ENCODE assay signal across 24 cellular contexts in the genomic region with DNA sequence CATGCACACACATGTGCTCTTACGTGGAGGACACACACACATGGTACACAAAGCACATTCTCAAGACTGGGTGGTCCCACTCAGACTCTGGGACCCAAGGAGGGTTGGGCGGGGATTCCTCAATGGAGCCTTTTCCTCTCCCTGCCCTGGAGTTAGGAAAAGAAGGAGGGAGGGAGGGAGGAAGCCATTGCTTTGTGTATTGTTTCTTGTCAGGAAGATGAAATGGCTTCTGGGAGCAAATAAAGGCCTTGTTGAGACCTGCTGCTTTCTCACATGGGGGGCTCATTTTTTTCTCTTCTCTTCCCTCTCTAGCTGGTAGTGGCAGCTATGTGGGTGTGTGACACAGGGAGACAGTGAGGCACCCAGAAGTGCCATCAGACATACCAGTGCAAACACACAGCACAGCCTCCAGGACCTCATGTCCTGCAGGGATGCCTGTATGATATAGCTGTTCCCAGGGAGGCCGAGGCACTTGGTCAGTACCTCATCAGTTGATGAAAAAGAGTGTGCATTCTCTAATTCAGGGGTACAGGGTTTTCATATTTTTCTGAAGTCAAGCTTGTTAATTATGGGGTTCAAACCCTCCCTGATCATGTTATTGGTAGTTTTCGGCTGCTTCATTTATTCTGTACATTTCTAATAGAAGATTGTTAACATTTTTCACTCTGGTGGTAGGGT. TPM values are rescaled to one million over a fixed set of nuclear protein-coding genes. Genes with fewer than 3 reads are reported as not detected.
A peak's percentile ranks its signal among the peaks of the same experiment; 100 is the strongest.
DNase-seq lines count a peak whose midpoint lies in the region; ATAC-seq, FAIRE-seq and TF ChIP-seq lines count a peak whose summit lies in the region.
"Had no signal": no experiment of that assay in that cellular context is flagged by ENCODE, and none has a peak within 500 bp of the region (broad histone marks: within the 10 kb centered on the region; RNA-seq: fewer than 3 reads in every experiment).

No MANE protein-coding gene starts in this region.

- H3K36me3 ChIP-seq in esophagus muscularis mucosa = peaks cover 2 to 10% (median 5%) of the 10 kb centered on the region in 4 donors
- H3K36me3 ChIP-seq in osteoblast (ENCODE audit: insufficient read depth, low read length) = no peaks in the 10 kb centered on the region
- H3K36me3 ChIP-seq: prostate gland had no signal

- no peak overlapping the region for H2AFZ ChIP-seq in osteoblast (ENCODE audit: low read length)

- peak overlapping the region; percentile 56 to 65 (median 61) for H3K4me3 ChIP-seq in esophagus muscularis mucosa
- no peak overlapping the region for H3K4me3 ChIP-seq in right cardiac atrium (ENCODE audit: low read length)
- no peak overlapping the region for H3K4me3 ChIP-seq in osteoblast (ENCODE audit: insufficient read depth, low read length)
- H3K4me3 ChIP-seq: GM12878, prostate gland, testis had no signal

- TF ChIP-seq CTCF in esophagus muscularis mucosa (IDR thresholded peaks at IDR 0.05) = no peak
- TF ChIP-seq CTCF in osteoblast (IDR thresholded peaks at IDR 0.05; ENCODE audit: extremely low read depth, low read depth, low read length) = no peak

- H3K27ac ChIP-seq in esophagus muscularis mucosa (replicated peaks in 1 of 4) (peak overlapping the region; percentile 84 to 90 (median 88)), right cardiac atrium (ENCODE audit: low read length) (peak overlapping the region; percentile 15), osteoblast (ENCODE audit: low read depth, low read length) (no peak overlapping the region)
- H3K27ac ChIP-seq: C4-2B, HL-60, prostate gland, testis had no signal

- no peaks in the 10 kb centered on the region for H3K79me2 ChIP-seq in osteoblast (ENCODE audit: insufficient read depth, low read length)

- H3K9me3 ChIP-seq in esophagus muscularis mucosa (no peaks in the 10 kb centered on the region), right cardiac atrium (ENCODE audit: control insufficient read depth, low read length) (no peaks in the 10 kb centered on the region), osteoblast (ENCODE audit: low read depth, low read length) (no peaks in the 10 kb centered on the region)
- H3K9me3 ChIP-seq: prostate gland, SK-N-SH, testis had no signal

- H4K20me1 ChIP-seq in osteoblast (ENCODE audit: insufficient read depth, low read length) = no peaks in the 10 kb centered on the region

- H3K4me2 ChIP-seq in osteoblast (ENCODE audit: insufficient read depth, low read length) = no peak overlapping the region
- H3K4me2 ChIP-seq: SK-N-SH had no signal

- DNase-seq in esophagus muscularis mucosa (ENCODE audit: extremely low spot score) = no peak
- peak; percentile 2 to 13 (median 11) for DNase-seq in right cardiac atrium
- DNase-seq in osteoblast (ENCODE audit: insufficient read length, low spot score, missing footprints) = peak; percentile 67
- DNase-seq in urothelium cell line (ENCODE audit: low spot score) = no peak
- DNase-seq in NCI-H774 (lab: John Stamatoyannopoulos, UW) = no peak
- no peak for DNase-seq in activated T-cell treated with anti-CD3 and anti-CD28 coated beads, Interleukin-2, amount 50 U/mL, for 1 hour
- DNase-seq in activated CD4-positive, alpha-beta T cell treated with anti-CD3 and anti-CD28 coated beads, Interleukin-2, amount 50 U/mL, for 4 hours = no peak
- DNase-seq: activated T-cell treated with anti-CD3 and anti-CD28 coated beads, Interleukin-2, amount 50 U/mL, for 24 hours; H9; NCI-H1048; NCI-H187; NCI-H2171 treated with DMSO at 0.1 percent for 48 hours; NCI-H526; RPMI8226; SK-N-SH; T-helper 2 cell; testis had no signal

- H3K27me3 ChIP-seq in esophagus muscularis mucosa (no peaks in the 10 kb centered on the region), right cardiac atrium (ENCODE audit: control insufficient read depth, insufficient read depth) (no peaks in the 10 kb centered on the region), osteoblast (ENCODE audit: insufficient read depth, low read length) (no peaks in the 10 kb centered on the region)
- H3K27me3 ChIP-seq: testis had no signal

- TF ChIP-seq POLR2A in esophagus muscularis mucosa (IDR thresholded peaks at IDR 0.05; ENCODE audit: low read depth) = no peak

- 67% methylated on average over 3 of the region's 4 CpGs for WGBS in esophagus muscularis mucosa
- 74% methylated on average over 4 of the region's 4 CpGs for WGBS in right cardiac atrium

- FAIRE-seq in urothelium cell line (lab: Jason Lieb, UNC) = peak; percentile 40
- FAIRE-seq: bronchial epithelial cell, endometrium, GM12878 had no signal

- no peak for ATAC-seq in right cardiac atrium
- ATAC-seq: GM12878 had no signal

- TF ChIP-seq EP300 in esophagus muscularis mucosa (IDR thresholded peaks at IDR 0.05) = no peak

- intact Hi-C loops in esophagus muscularis mucosa (cut with DNase I) (no loop called here), right cardiac atrium (cut with DNase I) (no loop called here)

- H3K4me1 ChIP-seq in esophagus muscularis mucosa = peaks cover 93 to 100% (median 99%) of the 10 kb centered on the region in 4 donors
- H3K4me1 ChIP-seq in right cardiac atrium (ENCODE audit: control insufficient read depth, insufficient read depth, low read length) = peaks cover 36% of the 10 kb centered on the region
- peaks cover 25% of the 10 kb centered on the region for H3K4me1 ChIP-seq in osteoblast (ENCODE audit: insufficient read depth, low read length)
- H3K4me1 ChIP-seq: prostate gland had no signal

RNA-seq across cellular contexts. Expression of a gene that starts 5.7 kb away (rescaled TPM):
- total RNA-seq in esophagus muscularis mucosa (100 to 1,000 TPM; 362 to 578 (median 513) TPM), right cardiac atrium (100 to 1,000 TPM; 187 to 254 (median 222) TPM), osteoblast (0.59 and 0.72 TPM in 2 replicates)
- polyA plus RNA-seq in right cardiac atrium = 216 TPM

RNA-seq across cellular contexts. Expression of a gene that starts 46.4 kb away (rescaled TPM):
- total RNA-seq in esophagus muscularis mucosa = not detected
- total RNA-seq in right cardiac atrium = not detected
- not detected for polyA plus RNA-seq in right cardiac atrium
- not detected in 2 replicates for total RNA-seq in osteoblast
- total RNA-seq: bronchial epithelial cell, GM12878, mononuclear cell had no signal
- polyA plus RNA-seq: GM12878, SK-N-SH had no signal

Comparison
In these comparisons a context has a peak if more than half of its experiments do, and no peak if none do; other contexts are left out.
1. DNase-seq: peak in right cardiac atrium (3 of 3) and osteoblast (single experiment); none in esophagus muscularis mucosa (single experiment), urothelium cell line (single experiment), NCI-H774 (single experiment), activated T-cell treated with anti-CD3 and anti-CD28 coated beads, Interleukin-2, amount 50 U/mL, for 1 hour (single experiment) and activated CD4-positive, alpha-beta T cell treated with anti-CD3 and anti-CD28 coated beads, Interleukin-2, amount 50 U/mL, for 4 hours (0 of 2).
2. H3K4me3 ChIP-seq: peak in esophagus muscularis mucosa (4 of 4); none in right cardiac atrium (single experiment) and osteoblast (single experiment).
3. RNA of a gene that starts 5.7 kb away (total RNA-seq): 362 to 578 TPM in esophagus muscularis mucosa and 187 to 254 TPM in right cardiac atrium; 0.59 to 0.72 TPM in osteoblast; every median in the first group is over 100 times any median in the second.